ENCODE assay signal across 18 cellular contexts in genomic region chr2:28628987-28629386, GRCh38.
DNase-seq lines count a peak whose midpoint lies in the region; ATAC-seq and TF ChIP-seq lines count a peak whose summit lies in the region.
"Had no signal": no experiment of that assay in that cellular context is flagged by ENCODE, and none has a peak within 500 bp of the region (broad histone marks: within the 10 kb centered on the region; RNA-seq: fewer than 3 reads in every experiment).

No MANE protein-coding gene starts in this region.

- intact Hi-C loops in prostate gland (cut with DNase I) (loop anchor here (5.0 kb wide), 2 partner anchors 33 to 123 kb away; partner anchors contain the start of gene PPP1CB), tibial artery (cut with DNase I; ENCODE audit: low total_unique reads) (loop anchor here (5.0 kb wide), 1 partner anchor 123 kb away; the partner anchor contains the start of gene PPP1CB), testis (cut with DNase I; ENCODE audit: low total_unique reads) (loop anchor here (10.0 kb wide), 1 partner anchor 126 kb away; the partner anchor contains the start of gene PPP1CB)

- no peaks in the 10 kb centered on the region for H3K9me3 ChIP-seq in gastroesophageal sphincter
- H3K9me3 ChIP-seq in prostate gland = no peaks in the 10 kb centered on the region
- H3K9me3 ChIP-seq in tibial artery = no peaks in the 10 kb centered on the region
- H3K9me3 ChIP-seq in testis = no peaks in the 10 kb centered on the region
- H3K9me3 ChIP-seq: BLaER1 had no signal

- no peak for TF ChIP-seq CTCF in gastroesophageal sphincter (IDR thresholded peaks at IDR 0.05)
- TF ChIP-seq CTCF in prostate gland (IDR thresholded peaks at IDR 0.05) = no peak
- no peak for TF ChIP-seq CTCF in tibial artery (IDR thresholded peaks at IDR 0.05)
- TF ChIP-seq CTCF in testis (IDR thresholded peaks at IDR 0.05) = no peak

- H3K36me3 ChIP-seq in gastroesophageal sphincter (no peaks in the 10 kb centered on the region), prostate gland (no peaks in the 10 kb centered on the region), tibial artery (no peaks in the 10 kb centered on the region), testis (ENCODE audit: low read depth, missing control alignments) (no peaks in the 10 kb centered on the region)
- H3K36me3 ChIP-seq: BLaER1 had no signal

- H3K4me1 ChIP-seq in gastroesophageal sphincter = peaks cover 15 to 97% (median 19%) of the 10 kb centered on the region in 3 donors
- H3K4me1 ChIP-seq in prostate gland (replicated peaks) = peaks cover 4% of the 10 kb centered on the region
- peaks cover 10 to 99% (median 74%) of the 10 kb centered on the region in 4 donors for H3K4me1 ChIP-seq in tibial artery
- peaks cover 43% of the 10 kb centered on the region for H3K4me1 ChIP-seq in testis

- H3K4me3 ChIP-seq in gastroesophageal sphincter = no peak overlapping the region
- H3K4me3 ChIP-seq in prostate gland = no peak overlapping the region
- H3K4me3 ChIP-seq in tibial artery = no peak overlapping the region
- H3K4me3 ChIP-seq in testis = no peak overlapping the region
- H3K4me3 ChIP-seq: BLaER1 had no signal

- H3K36me3 Mint-ChIP-seq in activated naive CD8-positive, alpha-beta T cell treated with anti-CD3 and anti-CD28 coated beads, Interleukin-2, amount 10 ng/mL, durations not matched to agents 7 days and 5 days = no peaks in the 10 kb centered on the region
- peaks cover 3% of the 10 kb centered on the region for H3K36me3 Mint-ChIP-seq in activated naive CD8-positive, alpha-beta T cell treated with anti-CD3 and anti-CD28 coated beads for 36 hours
- H3K36me3 Mint-ChIP-seq: IgD-negative memory B cell had no signal

- H3K27ac ChIP-seq in gastroesophageal sphincter = peak overlapping the region; percentile 93 to 97 (median 96)
- H3K27ac ChIP-seq in prostate gland = peak overlapping the region; percentile 84 to 90
- H3K27ac ChIP-seq in tibial artery = peak overlapping the region; percentile 98
- no peak overlapping the region for H3K27ac ChIP-seq in testis
- H3K27ac ChIP-seq: BLaER1 had no signal

- no peak for ATAC-seq in activated naive CD8-positive, alpha-beta T cell treated with anti-CD3 and anti-CD28 coated beads, Interleukin-2, amount 10 ng/mL, durations not matched to agents 7 days and 5 days (ENCODE audit: low read depth)
- no peak for ATAC-seq in gastroesophageal sphincter

- H3K27ac Mint-ChIP-seq in activated naive CD8-positive, alpha-beta T cell treated with anti-CD3 and anti-CD28 coated beads, Interleukin-2, amount 10 ng/mL, durations not matched to agents 7 days and 5 days = no peak overlapping the region
- no peak overlapping the region for H3K27ac Mint-ChIP-seq in activated naive CD8-positive, alpha-beta T cell treated with anti-CD3 and anti-CD28 coated beads for 36 hours
- H3K27ac Mint-ChIP-seq: IgD-negative memory B cell had no signal

- H3K9me3 Mint-ChIP-seq in activated naive CD8-positive, alpha-beta T cell treated with anti-CD3 and anti-CD28 coated beads, Interleukin-2, amount 10 ng/mL, durations not matched to agents 7 days and 5 days = no peaks in the 10 kb centered on the region
- H3K9me3 Mint-ChIP-seq in activated naive CD8-positive, alpha-beta T cell treated with anti-CD3 and anti-CD28 coated beads for 36 hours = peaks cover 3% of the 10 kb centered on the region
- H3K9me3 Mint-ChIP-seq: IgD-negative memory B cell had no signal

- H3K27me3 Mint-ChIP-seq in activated naive CD8-positive, alpha-beta T cell treated with anti-CD3 and anti-CD28 coated beads, Interleukin-2, amount 10 ng/mL, durations not matched to agents 7 days and 5 days = no peaks in the 10 kb centered on the region
- no peaks in the 10 kb centered on the region for H3K27me3 Mint-ChIP-seq in activated naive CD8-positive, alpha-beta T cell treated with anti-CD3 and anti-CD28 coated beads for 36 hours
- H3K27me3 Mint-ChIP-seq: IgD-negative memory B cell had no signal

- H3K4me1 Mint-ChIP-seq in activated naive CD8-positive, alpha-beta T cell treated with anti-CD3 and anti-CD28 coated beads, Interleukin-2, amount 10 ng/mL, durations not matched to agents 7 days and 5 days = peaks cover 40% of the 10 kb centered on the region
- peaks cover 42% of the 10 kb centered on the region for H3K4me1 Mint-ChIP-seq in activated naive CD8-positive, alpha-beta T cell treated with anti-CD3 and anti-CD28 coated beads for 36 hours

- POLR2A ChIA-PET in activated naive CD8-positive, alpha-beta T cell treated with anti-CD3 and anti-CD28 coated beads, Interleukin-2, amount 10 ng/mL, durations not matched to agents 7 days and 5 days (lab: Charles Lee) = no interaction called here

- H3K27me3 ChIP-seq in gastroesophageal sphincter (no peaks in the 10 kb centered on the region), prostate gland (replicated peaks; ENCODE audit: insufficient read depth) (no peaks in the 10 kb centered on the region), tibial artery (no peaks in the 10 kb centered on the region), testis (no peaks in the 10 kb centered on the region)
- H3K27me3 ChIP-seq: BLaER1 had no signal

- TF ChIP-seq POLR2A in gastroesophageal sphincter (IDR thresholded peaks at IDR 0.05) (no peak), prostate gland (IDR thresholded peaks at IDR 0.05) (no peak), testis (IDR thresholded peaks at IDR 0.05) (no peak)

- peak; percentile 24 for DNase-seq in activated naive CD8-positive, alpha-beta T cell treated with anti-CD3 and anti-CD28 coated beads, Interleukin-2, amount 10 ng/mL, durations not matched to agents 7 days and 5 days
- no peak for DNase-seq in activated naive CD8-positive, alpha-beta T cell treated with anti-CD3 and anti-CD28 coated beads for 36 hours
- no peak for DNase-seq in prostate gland (ENCODE audit: low spot score)
- DNase-seq in tibial artery = peak in 1 of 2 donors; percentile 74
- DNase-seq in testis = no peak
- no peak for DNase-seq in anterior cingulate cortex (lab: John Stamatoyannopoulos, UW)
- no peak for DNase-seq in stimulated activated naive CD4-positive, alpha-beta T cell (lab: John Stamatoyannopoulos, UW)
- DNase-seq: CD8-positive, alpha-beta memory T cell; DMS79; H7; NCI-H1105; NCI-H1694; NCI-H2107; NCI-H226; NCI-H524 treated with DMSO at 0.1 percent for 48 hours had no signal

- WGBS in gastroesophageal sphincter (ENCODE audit: low coverage in 1 of 2), 2 donors = no CpG with 5 or more reads among the region's 5 CpGs
- WGBS in prostate gland = 86% methylated on average over 5 of the region's 5 CpGs
- WGBS in testis, 2 donors = 85% methylated on average over 4 to 5 of the region's 5 CpGs

- no peak overlapping the region for H3K4me3 Mint-ChIP-seq in activated naive CD8-positive, alpha-beta T cell treated with anti-CD3 and anti-CD28 coated beads, Interleukin-2, amount 10 ng/mL, durations not matched to agents 7 days and 5 days
- H3K4me3 Mint-ChIP-seq in activated naive CD8-positive, alpha-beta T cell treated with anti-CD3 and anti-CD28 coated beads for 36 hours = no peak overlapping the region
- H3K4me3 Mint-ChIP-seq: CD8-positive, alpha-beta memory T cell; IgD-negative memory B cell had no signal

- no peak for TF ChIP-seq EP300 in gastroesophageal sphincter (IDR thresholded peaks at IDR 0.05)

Comparison
In these comparisons a context has a peak if more than half of its experiments do, and no peak if none do; other contexts are left out.
1. H3K27ac ChIP-seq: peak in gastroesophageal sphincter (4 of 4), prostate gland (2 of 2) and tibial artery (2 of 2); none in testis (0 of 2).